Comparison of ENCODE assay signal across 8 cellular contexts in the genomic region with DNA sequence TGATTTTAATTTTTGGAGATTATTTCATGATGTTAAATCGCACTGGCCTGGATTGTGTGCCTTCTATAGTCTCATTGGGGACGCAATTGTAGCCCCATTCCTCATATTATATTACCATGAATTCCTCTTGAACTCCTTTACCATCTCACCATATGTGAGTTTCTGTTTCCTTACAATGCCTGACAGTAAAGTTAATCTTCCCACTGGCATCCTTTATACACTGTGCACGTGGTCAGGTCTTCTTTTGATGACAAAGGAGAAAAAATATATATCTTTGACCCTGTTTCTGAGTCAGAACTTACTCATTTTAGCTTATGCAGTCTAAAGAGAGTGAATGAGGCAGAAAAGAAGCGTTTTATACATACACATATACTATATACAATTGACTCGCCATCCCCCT. TPM values are rescaled to one million over a fixed set of nuclear protein-coding genes. Genes with fewer than 3 reads are reported as not detected.
DNase-seq lines count a peak whose midpoint lies in the region; ATAC-seq and TF ChIP-seq lines count a peak whose summit lies in the region.

No MANE protein-coding gene starts in this region.

- H3K27ac ChIP-seq in effector memory CD4-positive, alpha-beta T cell (ENCODE audit: insufficient read depth, low read length, poor library complexity, severe bottlenecking) = no peak overlapping the region
- no peak overlapping the region for H3K27ac ChIP-seq in ovary

- ATAC-seq in HG03095 (IDR thresholded peaks at IDR 0.05; ENCODE audit: unreplicated experiment) = no peak

- no peaks in the 10 kb centered on the region for H3K27me3 ChIP-seq in effector memory CD4-positive, alpha-beta T cell (replicated peaks; ENCODE audit: control insufficient read depth, insufficient read depth, low read length, poor library complexity, severe bottlenecking)
- no peaks in the 10 kb centered on the region for H3K27me3 ChIP-seq in ovary

- TF ChIP-seq CTCF in ovary (IDR thresholded peaks at IDR 0.05) = no peak

- WGBS in ovary, 3 donors = 50 to 57% (median 52%) methylated on average over 5 of the region's 5 CpGs

- intact Hi-C loops in ovary (cut with DNase I) = no loop called here

- peaks cover 7% of the 10 kb centered on the region for H3K4me1 ChIP-seq in effector memory CD4-positive, alpha-beta T cell (ENCODE audit: control insufficient read depth, insufficient read depth, low read length, poor library complexity, severe bottlenecking)
- peaks cover 2% of the 10 kb centered on the region for H3K4me1 ChIP-seq in ovary (ENCODE audit: insufficient read depth)

- no peak for TF ChIP-seq EP300 in ovary (IDR thresholded peaks at IDR 0.05)

- TF ChIP-seq POLR2A in ovary (IDR thresholded peaks at IDR 0.05) = no peak

- DNase-seq in G401 (ENCODE audit: low spot score) = peak; percentile 50
- peak; percentile 31 for DNase-seq in NCI-H69 (lab: John Stamatoyannopoulos, UW)
- no peak for DNase-seq in effector memory CD4-positive, alpha-beta T cell
- DNase-seq in ovary = no peak
- DNase-seq in NCI-H748 treated with DMSO at 0.1 percent for 48 hours (lab: John Stamatoyannopoulos, UW) = no peak
- no peak for DNase-seq in central memory CD4-positive, alpha-beta T cell
- DNase-seq in ureter (ENCODE audit: low spot score) = no peak

- H3K9me3 ChIP-seq in effector memory CD4-positive, alpha-beta T cell (ENCODE audit: control insufficient read depth, low read length) = no peaks in the 10 kb centered on the region
- no peaks in the 10 kb centered on the region for H3K9me3 ChIP-seq in ovary

- in situ Hi-C loops in G401 (cut with HindIII; ENCODE audit: low sequenced_read_pairs) = no loop called here

- no peaks in the 10 kb centered on the region for H3K36me3 ChIP-seq in effector memory CD4-positive, alpha-beta T cell (ENCODE audit: control insufficient read depth, insufficient read depth, low read length)
- H3K36me3 ChIP-seq in ovary = no peaks in the 10 kb centered on the region

- H3K4me3 ChIP-seq in effector memory CD4-positive, alpha-beta T cell (ENCODE audit: insufficient read depth, low read depth, low read length, poor library complexity, severe bottlenecking) = peak overlapping the region; percentile 96
- peak overlapping the region; percentile 82 for H3K4me3 ChIP-seq in ovary

RNA-seq across cellular contexts. Expression of a gene that starts 0.8 kb away (rescaled TPM):
- total RNA-seq in G401 (2014; rRNA removed; shearing (Covaris generic)) = 10.2 TPM in 2 replicates
- total RNA-seq in ovary = 10 to 100 TPM in 6 of 7 donors, 1 to 10 TPM in 1; 7.4 to 22.7 (median 16.3) TPM
- 1 to 10 TPM; 4.1 to 7.5 TPM for polyA plus RNA-seq in ovary
- total RNA-seq in ureter = 35.0 TPM

Comparison
In these comparisons a context has a peak if more than half of its experiments do, and no peak if none do; other contexts are left out.
1. DNase-seq: peak in G401 (single experiment) and NCI-H69 (single experiment); none in effector memory CD4-positive, alpha-beta T cell (0 of 3), ovary (0 of 5), NCI-H748 treated with DMSO at 0.1 percent for 48 hours (single experiment), central memory CD4-positive, alpha-beta T cell (single experiment) and ureter (single experiment).